ENCODE assay signal across 8 cellular contexts in the genomic region with DNA sequence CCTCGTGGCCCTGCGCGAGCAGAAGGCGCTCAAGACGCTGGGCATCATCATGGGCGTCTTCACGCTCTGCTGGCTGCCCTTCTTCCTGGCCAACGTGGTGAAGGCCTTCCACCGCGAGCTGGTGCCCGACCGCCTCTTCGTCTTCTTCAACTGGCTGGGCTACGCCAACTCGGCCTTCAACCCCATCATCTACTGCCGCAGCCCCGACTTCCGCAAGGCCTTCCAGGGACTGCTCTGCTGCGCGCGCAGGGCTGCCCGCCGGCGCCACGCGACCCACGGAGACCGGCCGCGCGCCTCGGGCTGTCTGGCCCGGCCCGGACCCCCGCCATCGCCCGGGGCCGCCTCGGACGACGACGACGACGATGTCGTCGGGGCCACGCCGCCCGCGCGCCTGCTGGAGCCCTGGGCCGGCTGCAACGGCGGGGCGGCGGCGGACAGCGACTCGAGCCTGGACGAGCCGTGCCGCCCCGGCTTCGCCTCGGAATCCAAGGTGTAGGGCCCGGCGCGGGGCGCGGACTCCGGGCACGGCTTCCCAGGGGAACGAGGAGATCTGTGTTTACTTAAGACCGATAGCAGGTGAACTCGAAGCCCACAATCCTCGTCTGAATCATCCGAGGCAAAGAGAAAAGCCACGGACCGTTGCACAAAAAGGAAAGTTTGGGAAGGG. TPM values are rescaled to one million over a fixed set of nuclear protein-coding genes. Genes with fewer than 3 reads are reported as not detected.
DNase-seq lines count a peak whose midpoint lies in the region; ATAC-seq lines count a peak whose summit lies in the region.

No MANE protein-coding gene starts in this region.

- POLR2A ChIA-PET in activated CD4-positive, alpha-beta memory T cell treated with anti-CD3 and anti-CD28 coated beads for 36 hours (lab: Charles Lee), result no interaction called here

- intact Hi-C loops in activated naive CD4-positive, alpha-beta T cell treated with anti-CD3 and anti-CD28 coated beads for 36 hours (cut with micrococcal nuclease), result no loop called here
- intact Hi-C loops in activated CD4-positive, alpha-beta memory T cell treated with anti-CD3 and anti-CD28 coated beads for 36 hours (cut with micrococcal nuclease), result no loop called here
- intact Hi-C loops in Right ventricle myocardium superior (cut with DNase I), result loop anchor here (5.0 to 10.0 kb wide), 2 partner anchors 153 to 190 kb away; a partner anchor contains a TSS

- no peaks in the 10 kb centered on the region for H3K9me3 Mint-ChIP-seq in activated naive CD4-positive, alpha-beta T cell treated with anti-CD3 and anti-CD28 coated beads for 36 hours
- no peaks in the 10 kb centered on the region for H3K9me3 Mint-ChIP-seq in activated CD4-positive, alpha-beta memory T cell treated with anti-CD3 and anti-CD28 coated beads for 36 hours

- peaks cover 11% of the 10 kb centered on the region for H3K4me1 Mint-ChIP-seq in activated naive CD4-positive, alpha-beta T cell treated with anti-CD3 and anti-CD28 coated beads for 36 hours (ENCODE audit: low read depth)
- peaks cover 14% of the 10 kb centered on the region for H3K4me1 Mint-ChIP-seq in activated CD4-positive, alpha-beta memory T cell treated with anti-CD3 and anti-CD28 coated beads for 36 hours (ENCODE audit: low read depth)

- peaks cover 64% of the 10 kb centered on the region for H3K27me3 Mint-ChIP-seq in activated naive CD4-positive, alpha-beta T cell treated with anti-CD3 and anti-CD28 coated beads for 36 hours (ENCODE audit: low read depth)
- peaks cover 64% of the 10 kb centered on the region for H3K27me3 Mint-ChIP-seq in activated CD4-positive, alpha-beta memory T cell treated with anti-CD3 and anti-CD28 coated beads for 36 hours

- no peaks in the 10 kb centered on the region for H3K36me3 Mint-ChIP-seq in activated naive CD4-positive, alpha-beta T cell treated with anti-CD3 and anti-CD28 coated beads for 36 hours (ENCODE audit: low read depth)
- H3K36me3 Mint-ChIP-seq in activated CD4-positive, alpha-beta memory T cell treated with anti-CD3 and anti-CD28 coated beads for 36 hours, result no peaks in the 10 kb centered on the region

- no peak for ATAC-seq in Right ventricle myocardium superior (ENCODE audit: poor library complexity)
- no peak for ATAC-seq in HG03045 (IDR thresholded peaks at IDR 0.05; ENCODE audit: unreplicated experiment)

- in situ Hi-C loops in G401 (cut with HindIII; ENCODE audit: low sequenced_read_pairs), result no loop called here

- no peak overlapping the region for H3K27ac Mint-ChIP-seq in activated naive CD4-positive, alpha-beta T cell treated with anti-CD3 and anti-CD28 coated beads for 36 hours
- no peak overlapping the region for H3K27ac Mint-ChIP-seq in activated CD4-positive, alpha-beta memory T cell treated with anti-CD3 and anti-CD28 coated beads for 36 hours

- no peak for DNase-seq in activated naive CD4-positive, alpha-beta T cell treated with anti-CD3 and anti-CD28 coated beads for 36 hours
- no peak for DNase-seq in activated naive CD4-positive, alpha-beta T cell treated with Interleukin-2 at 50 U/mL for 16 hours
- DNase-seq in activated CD4-positive, alpha-beta memory T cell treated with anti-CD3 and anti-CD28 coated beads for 36 hours, result peak; percentile 19
- DNase-seq in Right ventricle myocardium superior (peak; percentile 72), retina (peak; percentile 72), G401 (ENCODE audit: low spot score) (no peak), GDM1 (lab: John Stamatoyannopoulos, UW) (no peak)

- CTCF ChIA-PET in activated naive CD4-positive, alpha-beta T cell treated with anti-CD3 and anti-CD28 coated beads for 36 hours (lab: Charles Lee), result no interaction called here
- CTCF ChIA-PET in activated CD4-positive, alpha-beta memory T cell treated with anti-CD3 and anti-CD28 coated beads for 36 hours (lab: Charles Lee), result no interaction called here

- peak overlapping the region; percentile 61 for H3K4me3 Mint-ChIP-seq in activated naive CD4-positive, alpha-beta T cell treated with anti-CD3 and anti-CD28 coated beads for 36 hours
- H3K4me3 Mint-ChIP-seq in activated CD4-positive, alpha-beta memory T cell treated with anti-CD3 and anti-CD28 coated beads for 36 hours, result peak overlapping the region; percentile 41

RNA-seq across cellular contexts. Expression of a gene that starts 1.5 kb away (rescaled TPM):
- not detected for total RNA-seq in activated naive CD4-positive, alpha-beta T cell treated with anti-CD3 and anti-CD28 coated beads for 36 hours
- not detected for total RNA-seq in activated CD4-positive, alpha-beta memory T cell treated with anti-CD3 and anti-CD28 coated beads for 36 hours
- 63.0 TPM for total RNA-seq in Right ventricle myocardium superior
- total RNA-seq in G401 (2014; rRNA removed; shearing (Covaris generic)), result 4.1 and 4.8 TPM in 2 replicates

Comparison
In these comparisons a context has a peak if more than half of its experiments do, and no peak if none do; other contexts are left out.
1. DNase-seq: peak in activated CD4-positive, alpha-beta memory T cell treated with anti-CD3 and anti-CD28 coated beads for 36 hours (single experiment), Right ventricle myocardium superior (single experiment) and retina (single experiment); none in activated naive CD4-positive, alpha-beta T cell treated with anti-CD3 and anti-CD28 coated beads for 36 hours (single experiment), activated naive CD4-positive, alpha-beta T cell treated with Interleukin-2 at 50 U/mL for 16 hours (single experiment), G401 (single experiment) and GDM1 (single experiment).
2. RNA of a gene that starts 1.5 kb away (total RNA-seq): 63.0 TPM in Right ventricle myocardium superior (single experiment); 4.1 to 4.8 TPM in G401, not detected in activated naive CD4-positive, alpha-beta T cell treated with anti-CD3 and anti-CD28 coated beads for 36 hours and not detected in activated CD4-positive, alpha-beta memory T cell treated with anti-CD3 and anti-CD28 coated beads for 36 hours; every median in the first group is over 10 times any median in the second.